ENCODE assay signal across 11 cellular contexts in genomic region chr18:74242451-74243096, GRCh38. TPM values are rescaled to one million over a fixed set of nuclear protein-coding genes. Genes with fewer than 3 reads are reported as not detected.
DNase-seq lines count a peak whose midpoint lies in the region; ATAC-seq and TF ChIP-seq lines count a peak whose summit lies in the region.
"Had no signal": no experiment of that assay in that cellular context is flagged by ENCODE, and none has a peak within 500 bp of the region (broad histone marks: within the 10 kb centered on the region; RNA-seq: fewer than 3 reads in every experiment).

No MANE protein-coding gene starts in this region.

- no peaks in the 10 kb centered on the region for H3K79me2 ChIP-seq in GM23338 (replicated peaks; ENCODE audit: insufficient read depth)

- no peaks in the 10 kb centered on the region for H4K20me1 ChIP-seq in GM23338 (replicated peaks; ENCODE audit: insufficient read depth)

- TF ChIP-seq CTCF in GM23338 (conservative IDR thresholded peaks at IDR 0.05; ENCODE audit: low read depth in 2 of 2): peak in 1 of 2 experiments; percentile 50; a peak in 2 of 4 replicates
- TF ChIP-seq CTCF in gastroesophageal sphincter (IDR thresholded peaks at IDR 0.05): peak in 1 of 4 experiments; percentile 17
- TF ChIP-seq CTCF in CD14-positive monocyte (IDR thresholded peaks at IDR 0.05): no peak

- no peaks in the 10 kb centered on the region for H3F3A ChIP-seq in GM23338 (replicated peaks; ENCODE audit: low read depth)

- H3K27me3 Mint-ChIP-seq in GM23338 (ENCODE audit: insufficient read depth, low read depth, poor library complexity) (no peaks in the 10 kb centered on the region), CD14-positive monocyte (ENCODE audit: low read depth in 3 of 3) (peaks cover 2 to 7% (median 5%) of the 10 kb centered on the region in 3 donors)

- H3K4me3 ChIP-seq in GM23338: no peak overlapping the region
- no peak overlapping the region for H3K4me3 ChIP-seq in gastroesophageal sphincter
- H3K4me3 ChIP-seq in mucosa of stomach (ENCODE audit: low read length): peak overlapping the region; percentile 21
- H3K4me3 ChIP-seq: SJSA1 had no signal

- H3K4me1 Mint-ChIP-seq in GM23338 (peaks cover 23% of the 10 kb centered on the region), CD14-positive monocyte (peaks cover 5% of the 10 kb centered on the region)

- H3K36me3 Mint-ChIP-seq in GM23338 (ENCODE audit: low read depth) (no peaks in the 10 kb centered on the region), CD14-positive monocyte (no peaks in the 10 kb centered on the region)

- ATAC-seq in GM23338 (peak; percentile 42), gastroesophageal sphincter (peak; percentile 25), HG02870 (IDR thresholded peaks at IDR 0.05; ENCODE audit: unreplicated experiment) (no peak), HG03159 (IDR thresholded peaks at IDR 0.05; ENCODE audit: unreplicated experiment) (no peak)

- H3K4me2 ChIP-seq in GM23338: no peak overlapping the region

- peaks cover 8% of the 10 kb centered on the region; the same call in 1 of the 2 replicates for H3K9me2 ChIP-seq in GM23338 (ENCODE audit: insufficient read depth)

- H3K9me3 Mint-ChIP-seq in GM23338: no peaks in the 10 kb centered on the region; the same call in 2 of the 3 replicates
- no peaks in the 10 kb centered on the region for H3K9me3 Mint-ChIP-seq in CD14-positive monocyte
- H3K9me3 Mint-ChIP-seq: stimulated activated naive CD8-positive, alpha-beta T cell treated with anti-CD3 and anti-CD28 coated beads, Interleukin-15, Interleukin-2, amounts not matched to agents 100 ng/mL and 50 ng/mL, for 24 hours had no signal

- DNase-seq in GM23338 (ENCODE audit: low spot score) (peak; percentile 20), OCI-M1 (lab: John Stamatoyannopoulos, UW) (peak; percentile 94), CD14-positive monocyte (ENCODE audit: low spot score) (no peak), NCI-H1694 treated with DMSO at 0.1 percent for 48 hours (lab: John Stamatoyannopoulos, UW) (no peak)
- DNase-seq: NCI-H1930 had no signal

- H2AFZ ChIP-seq in GM23338: peak overlapping the region; percentile 85; the same call in 1 of the 2 replicates

- H3K27me3 ChIP-seq in GM23338 (ENCODE audit: insufficient read depth) (no peaks in the 10 kb centered on the region), gastroesophageal sphincter (no peaks in the 10 kb centered on the region), mucosa of stomach (ENCODE audit: control insufficient read depth, insufficient read depth, low read length) (no peaks in the 10 kb centered on the region)
- H3K27me3 ChIP-seq: SJSA1 had no signal

- no peak for TF ChIP-seq EP300 in gastroesophageal sphincter (IDR thresholded peaks at IDR 0.05)

- no peak overlapping the region; the same call in 1 of the 2 replicates for H3K27ac Mint-ChIP-seq in GM23338
- no peak overlapping the region for H3K27ac Mint-ChIP-seq in CD14-positive monocyte
- H3K27ac Mint-ChIP-seq: stimulated activated naive CD8-positive, alpha-beta T cell treated with anti-CD3 and anti-CD28 coated beads, Interleukin-15, Interleukin-2, amounts not matched to agents 100 ng/mL and 50 ng/mL, for 24 hours had no signal

- intact Hi-C loops in CD14-positive monocyte (cut with micrococcal nuclease): loop anchor here in 1 of 2 donors (10.0 kb wide), 2 partner anchors 252 to 352 kb away; partner anchors contain the start of genes CNDP2 and ZNF407

- 65 to 94% methylated on average over 9 to 15 of the region's 16 CpGs for WGBS in gastroesophageal sphincter (ENCODE audit: low coverage in 1 of 2), 2 donors

- H3K4me1 ChIP-seq in GM23338 (ENCODE audit: insufficient read depth) (peaks cover 8% of the 10 kb centered on the region), gastroesophageal sphincter (no peaks in the 10 kb centered on the region), mucosa of stomach (ENCODE audit: control insufficient read depth, insufficient read depth, low read length) (peaks cover 19% of the 10 kb centered on the region)
- H3K4me1 ChIP-seq: SJSA1 had no signal

- no peak for TF ChIP-seq POLR2A in gastroesophageal sphincter (IDR thresholded peaks at IDR 0.05)

- no peaks in the 10 kb centered on the region for H3K9me3 ChIP-seq in gastroesophageal sphincter
- no peaks in the 10 kb centered on the region for H3K9me3 ChIP-seq in mucosa of stomach (ENCODE audit: control insufficient read depth, low read length)
- H3K9me3 ChIP-seq: SJSA1 had no signal

- H3K27ac ChIP-seq in GM23338 (ENCODE audit: low read depth): no peak overlapping the region
- H3K27ac ChIP-seq in gastroesophageal sphincter: no peak overlapping the region
- H3K27ac ChIP-seq: SJSA1 had no signal

- H3K36me3 ChIP-seq in GM23338 (ENCODE audit: insufficient read depth) (no peaks in the 10 kb centered on the region), gastroesophageal sphincter (no peaks in the 10 kb centered on the region), mucosa of stomach (ENCODE audit: control insufficient read depth, insufficient read depth, low read length) (no peaks in the 10 kb centered on the region)
- H3K36me3 ChIP-seq: SJSA1 had no signal

- H3K9ac ChIP-seq in mucosa of stomach (ENCODE audit: low read length): peak overlapping the region; percentile 20

- H3K4me3 Mint-ChIP-seq in GM23338: no peak overlapping the region
- no peak overlapping the region for H3K4me3 Mint-ChIP-seq in CD14-positive monocyte
- H3K4me3 Mint-ChIP-seq: stimulated activated naive CD8-positive, alpha-beta T cell treated with anti-CD3 and anti-CD28 coated beads, Interleukin-15, Interleukin-2, amounts not matched to agents 100 ng/mL and 50 ng/mL, for 24 hours had no signal

TF ChIP-seq in GM23338, 12 proteins besides CTCF, POLR2A, EP300 and RAD21:
- TF ChIP-seq ZNF331 (CRISPR knock-in tag; IDR thresholded peaks at IDR 0.05; ENCODE audit: low read depth) (no peak), NANOG (IDR thresholded peaks at IDR 0.05; ENCODE audit: borderline replicate concordance) (no peak), STAT1 (IDR thresholded peaks at IDR 0.05; ENCODE audit: unreplicated experiment) (no peak), JUNB (IDR thresholded peaks at IDR 0.05; ENCODE audit: unreplicated experiment) (no peak)
- TF ChIP-seq, protein P1, sequence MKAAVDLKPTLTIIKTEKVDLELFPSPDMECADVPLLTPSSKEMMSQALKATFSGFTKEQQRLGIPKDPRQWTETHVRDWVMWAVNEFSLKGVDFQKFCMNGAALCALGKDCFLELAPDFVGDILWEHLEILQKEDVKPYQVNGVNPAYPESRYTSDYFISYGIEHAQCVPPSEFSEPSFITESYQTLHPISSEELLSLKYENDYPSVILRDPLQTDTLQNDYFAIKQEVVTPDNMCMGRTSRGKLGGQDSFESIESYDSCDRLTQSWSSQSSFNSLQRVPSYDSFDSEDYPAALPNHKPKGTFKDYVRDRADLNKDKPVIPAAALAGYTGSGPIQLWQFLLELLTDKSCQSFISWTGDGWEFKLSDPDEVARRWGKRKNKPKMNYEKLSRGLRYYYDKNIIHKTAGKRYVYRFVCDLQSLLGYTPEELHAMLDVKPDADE (IDR thresholded peaks at IDR 0.05): no peak
TF ChIP-seq in GM23338: peak in this region for 0.

RNA-seq across cellular contexts. Expression of gene CYB5A, which starts 49.2 kb away (rescaled TPM):
- 122 and 136 TPM in 2 replicates for total RNA-seq in GM23338 (2014; rRNA removed; shearing (Covaris generic))
- polyA plus RNA-seq in GM23338 (2016; fragmentation: Nextera tagmentation; extraction: Ambion mirVana) (274 and 283 TPM in 2 replicates), CD14-positive monocyte (10 to 100 TPM; 22.4 to 27.6 TPM)
- total RNA-seq in gastroesophageal sphincter: 100 to 1,000 TPM in 1 of 4 donors, 10 to 100 TPM in 3; 53.8 to 118 (median 75.2) TPM

Comparison
In these comparisons a context has a peak if more than half of its experiments do, and no peak if none do; other contexts are left out.
1. ATAC-seq: peak in GM23338 (single experiment) and gastroesophageal sphincter (single experiment); none in HG02870 (single experiment) and HG03159 (single experiment).
2. DNase-seq: peak in GM23338 (single experiment) and OCI-M1 (single experiment); none in CD14-positive monocyte (single experiment) and NCI-H1694 treated with DMSO at 0.1 percent for 48 hours (single experiment).